Comparison of ENCODE assay signal across 18 cellular contexts in the genomic region with DNA sequence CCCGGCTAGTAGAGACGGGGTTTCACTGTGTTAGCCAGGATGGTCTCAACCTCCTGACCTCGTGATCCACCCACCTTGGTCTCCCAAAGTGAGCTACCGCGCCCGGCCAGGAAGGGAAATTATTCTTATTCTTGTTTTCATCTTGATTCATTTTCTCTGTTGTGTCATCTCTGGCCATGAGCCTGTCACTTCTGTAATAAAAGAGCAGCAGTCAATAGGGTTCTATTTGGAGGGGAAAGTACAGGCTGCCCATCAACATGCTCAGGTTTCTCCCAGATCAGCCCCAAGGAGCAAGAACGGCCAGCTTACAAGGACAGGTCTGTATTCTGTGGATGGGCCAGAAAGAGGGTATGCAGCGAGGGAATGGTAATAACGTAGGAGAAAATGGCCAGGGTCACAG.
"Had no signal": no experiment of that assay in that cellular context is flagged by ENCODE, and none has a peak within 500 bp of the region (broad histone marks: within the 10 kb centered on the region; RNA-seq: fewer than 3 reads in every experiment).

No MANE protein-coding gene starts in this region.

- H3K27ac ChIP-seq: colonic mucosa, heart left ventricle, parathyroid adenoma, psoas muscle, right lobe of liver, tibial artery, upper lobe of left lung, uterus had no signal

- H3K4me3 Mint-ChIP-seq: naive B cell; nephron; stimulated activated naive B cell treated with anti-CD40 and anti-IgM and Interleukin-4, amounts not matched to agents 10 μg/mL and 1 μg/mL and 100 μg/mL, for 72 hours had no signal

- H3K27ac Mint-ChIP-seq: naive B cell; nephron; stimulated activated naive B cell treated with anti-CD40 and anti-IgM and Interleukin-4, amounts not matched to agents 10 μg/mL and 1 μg/mL and 100 μg/mL, for 72 hours had no signal

- H3K4me3 ChIP-seq: colonic mucosa, heart left ventricle, psoas muscle, right lobe of liver, tibial artery, upper lobe of left lung, uterus had no signal

- H3K9me3 ChIP-seq: colonic mucosa, heart left ventricle, psoas muscle, right lobe of liver, tibial artery, upper lobe of left lung, uterus had no signal

- H3K36me3 Mint-ChIP-seq: naive B cell; stimulated activated naive B cell treated with anti-CD40 and anti-IgM and Interleukin-4, amounts not matched to agents 10 μg/mL and 1 μg/mL and 100 μg/mL, for 72 hours had no signal

- H3K27me3 ChIP-seq: colonic mucosa, right lobe of liver, upper lobe of left lung, uterus had no signal

- DNase-seq: colonic mucosa; effector CD4-positive, alpha-beta T cell; heart left ventricle; hypothalamus; kidney glomerular epithelial cell; mesendoderm; naive B cell; psoas muscle; retina; right lobe of liver; stimulated activated CD4-positive, alpha-beta T cell treated with anti-CD3 and anti-CD28 coated beads, Interleukin-4, amount 100 ng/mL, for 1 hour; stimulated activated CD8-positive, alpha-beta memory T cell treated with anti-CD3 and anti-CD28 coated beads, Interleukin-4, amount 100 ng/mL, for 48 hours; stimulated activated naive B cell treated with anti-CD40 and anti-IgM and Interleukin-4, amounts not matched to agents 10 μg/mL and 1 μg/mL and 100 μg/mL, for 72 hours; tibial artery; upper lobe of left lung; uterus had no signal

- ATAC-seq: heart left ventricle, psoas muscle, right lobe of liver had no signal

- H3K9ac ChIP-seq: parathyroid adenoma had no signal

- H3K4me1 Mint-ChIP-seq: naive B cell had no signal

- H3K4me1 ChIP-seq: colonic mucosa, heart left ventricle, psoas muscle, right lobe of liver, tibial artery, upper lobe of left lung, uterus had no signal

- H3K9me3 Mint-ChIP-seq: naive B cell; nephron; stimulated activated naive B cell treated with anti-CD40 and anti-IgM and Interleukin-4, amounts not matched to agents 10 μg/mL and 1 μg/mL and 100 μg/mL, for 72 hours had no signal

- H2AFZ ChIP-seq: parathyroid adenoma had no signal

- H3K36me3 ChIP-seq: colonic mucosa, heart left ventricle, right lobe of liver, tibial artery, upper lobe of left lung, uterus had no signal

- H3K79me2 ChIP-seq: parathyroid adenoma had no signal
